ENCODE assay signal across 17 cellular contexts in genomic region chr9:123421801-123422455, GRCh38.
A peak's percentile ranks its signal among the peaks of the same experiment; 100 is the strongest.
DNase-seq lines count a peak whose midpoint lies in the region; ATAC-seq and TF ChIP-seq lines count a peak whose summit lies in the region.
"Had no signal": no experiment of that assay in that cellular context is flagged by ENCODE, and none has a peak within 500 bp of the region (broad histone marks: within the 10 kb centered on the region; RNA-seq: fewer than 3 reads in every experiment).

No MANE protein-coding gene starts in this region.

- TF ChIP-seq RAD21 in neural cell (conservative IDR thresholded peaks at IDR 0.05) = no peak

- H2AFZ ChIP-seq in neural cell (ENCODE audit: low read depth, low read length) = no peak overlapping the region

- H3K4me3 ChIP-seq in left ventricle myocardium inferior (no peak overlapping the region), neural cell (ENCODE audit: low read length) (peak overlapping the region; percentile 55), aorta (ENCODE audit: low read length in 2 of 2) (no peak overlapping the region)
- H3K4me3 ChIP-seq: K562, SJSA1 had no signal

- H3K4me3 Mint-ChIP-seq in brain = no peak overlapping the region
- H3K4me3 Mint-ChIP-seq: B cell; CD8-positive, alpha-beta T cell had no signal

- H3K27me3 Mint-ChIP-seq in brain = no peaks in the 10 kb centered on the region
- H3K27me3 Mint-ChIP-seq: B cell had no signal

- peak; percentile 43 for DNase-seq in cardiac septum (ENCODE audit: low spot score)
- DNase-seq in left ventricle myocardium inferior = no peak
- DNase-seq in aorta = peak; percentile 13 to 45
- DNase-seq in superior temporal gyrus (ENCODE audit: extremely low spot score) = no peak
- no peak for DNase-seq in HuH-7 (ENCODE audit: low spot score)
- no peak for DNase-seq in AG08396 (ENCODE audit: low spot score)
- DNase-seq: ACHN; CD8-positive, alpha-beta T cell; NCI-H146; NCI-H226; NCI-H526 treated with DMSO at 0.1 percent for 48 hours; RPMI8226 had no signal

- H3K4me1 Mint-ChIP-seq in brain = peaks cover 82% of the 10 kb centered on the region

- H3K27me3 ChIP-seq in left ventricle myocardium inferior (ENCODE audit: low read depth) (no peaks in the 10 kb centered on the region), neural cell (ENCODE audit: insufficient read depth, low read depth, low read length) (no peaks in the 10 kb centered on the region), aorta (ENCODE audit: control insufficient read depth in 1 of 2, insufficient read depth in 2 of 2, low read length in 1 of 2) (no peaks in the 10 kb centered on the region)
- H3K27me3 ChIP-seq: SJSA1 had no signal

- WGBS in aorta, 2 donors = 87 to 91% methylated on average over 8 of the region's 8 CpGs

- TF ChIP-seq CTCF in left ventricle myocardium inferior (IDR thresholded peaks at IDR 0.05; ENCODE audit: borderline replicate concordance) = no peak
- no peak for TF ChIP-seq CTCF in brain (conservative IDR thresholded peaks at IDR 0.05)
- no peak for TF ChIP-seq CTCF in neural cell (IDR thresholded peaks at IDR 0.05; ENCODE audit: poor library complexity, severe bottlenecking)

- no peak overlapping the region for H3K9ac ChIP-seq in neural cell (ENCODE audit: low read length)

- no peak overlapping the region for H3K27ac ChIP-seq in left ventricle myocardium inferior (replicated peaks)
- peak overlapping the region; percentile 23 for H3K27ac ChIP-seq in neural cell (ENCODE audit: low read length)
- no peak overlapping the region for H3K27ac ChIP-seq in aorta (ENCODE audit: low read depth in 1 of 2, low read length in 2 of 2)
- H3K27ac ChIP-seq: SJSA1 had no signal

- H3K27ac Mint-ChIP-seq in brain = peak overlapping the region in 3 of 5 experiments; percentile 29 to 92 (median 89)
- H3K27ac Mint-ChIP-seq: B cell; CD8-positive, alpha-beta T cell had no signal

- no peaks in the 10 kb centered on the region for H3F3A ChIP-seq in neural cell (ENCODE audit: insufficient read depth, low read length, poor library complexity, severe bottlenecking)

- H4K20me1 ChIP-seq in neural cell (ENCODE audit: insufficient read depth) = no peaks in the 10 kb centered on the region

- ATAC-seq in aorta (ENCODE audit: low FRiP score) = no peak
- ATAC-seq: CD8-positive, alpha-beta T cell; K562 had no signal

- no peaks in the 10 kb centered on the region for H3K4me1 ChIP-seq in left ventricle myocardium inferior
- no peaks in the 10 kb centered on the region for H3K4me1 ChIP-seq in aorta (ENCODE audit: control insufficient read depth in 1 of 2, insufficient read depth in 2 of 2, low read length in 2 of 2)
- H3K4me1 ChIP-seq: SJSA1 had no signal

- H3K9me3 Mint-ChIP-seq in brain = no peaks in the 10 kb centered on the region
- H3K9me3 Mint-ChIP-seq: CD8-positive, alpha-beta T cell had no signal

- no peaks in the 10 kb centered on the region for H3K79me2 ChIP-seq in neural cell (replicated peaks; ENCODE audit: insufficient read depth, low read length)

- peak overlapping the region; percentile 49 for H3K4me2 ChIP-seq in neural cell (ENCODE audit: low read length)

- H3K36me3 Mint-ChIP-seq in brain = peaks cover 7% of the 10 kb centered on the region

- intact Hi-C loops in cardiac septum (cut with DNase I) (no loop called here), left ventricle myocardium inferior (cut with micrococcal nuclease) (no loop called here), aorta (cut with DNase I) (no loop called here)

- H3K9me2 ChIP-seq in neural cell (ENCODE audit: insufficient read depth, low read length) = no peaks in the 10 kb centered on the region

- peaks cover 32% of the 10 kb centered on the region for H3K36me3 ChIP-seq in left ventricle myocardium inferior
- H3K36me3 ChIP-seq in neural cell (ENCODE audit: insufficient read depth, low read length) = no peaks in the 10 kb centered on the region
- H3K36me3 ChIP-seq in aorta (ENCODE audit: control insufficient read depth in 1 of 2, insufficient read depth in 2 of 2, low read length in 1 of 2) = peaks cover 0 to 5% of the 10 kb centered on the region in 2 donors
- H3K36me3 ChIP-seq: SJSA1 had no signal

- no peak for TF ChIP-seq EP300 in neural cell (conservative IDR thresholded peaks at IDR 0.05; ENCODE audit: poor library complexity, severe bottlenecking)

- H3K9me3 ChIP-seq in left ventricle myocardium inferior (replicated peaks) (no peaks in the 10 kb centered on the region), neural cell (ENCODE audit: low read length) (no peaks in the 10 kb centered on the region), aorta (ENCODE audit: control insufficient read depth, low read length) (no peaks in the 10 kb centered on the region)
- H3K9me3 ChIP-seq: SJSA1 had no signal

TF ChIP-seq in neural cell, 6 proteins besides CTCF, POLR2A, EP300 and RAD21:
- TF ChIP-seq SMC3 (conservative IDR thresholded peaks at IDR 0.05; ENCODE audit: poor library complexity) = no peak
- no peak for TF ChIP-seq MXI1 (conservative IDR thresholded peaks at IDR 0.05; ENCODE audit: poor library complexity, severe bottlenecking)
- TF ChIP-seq, protein P1, sequence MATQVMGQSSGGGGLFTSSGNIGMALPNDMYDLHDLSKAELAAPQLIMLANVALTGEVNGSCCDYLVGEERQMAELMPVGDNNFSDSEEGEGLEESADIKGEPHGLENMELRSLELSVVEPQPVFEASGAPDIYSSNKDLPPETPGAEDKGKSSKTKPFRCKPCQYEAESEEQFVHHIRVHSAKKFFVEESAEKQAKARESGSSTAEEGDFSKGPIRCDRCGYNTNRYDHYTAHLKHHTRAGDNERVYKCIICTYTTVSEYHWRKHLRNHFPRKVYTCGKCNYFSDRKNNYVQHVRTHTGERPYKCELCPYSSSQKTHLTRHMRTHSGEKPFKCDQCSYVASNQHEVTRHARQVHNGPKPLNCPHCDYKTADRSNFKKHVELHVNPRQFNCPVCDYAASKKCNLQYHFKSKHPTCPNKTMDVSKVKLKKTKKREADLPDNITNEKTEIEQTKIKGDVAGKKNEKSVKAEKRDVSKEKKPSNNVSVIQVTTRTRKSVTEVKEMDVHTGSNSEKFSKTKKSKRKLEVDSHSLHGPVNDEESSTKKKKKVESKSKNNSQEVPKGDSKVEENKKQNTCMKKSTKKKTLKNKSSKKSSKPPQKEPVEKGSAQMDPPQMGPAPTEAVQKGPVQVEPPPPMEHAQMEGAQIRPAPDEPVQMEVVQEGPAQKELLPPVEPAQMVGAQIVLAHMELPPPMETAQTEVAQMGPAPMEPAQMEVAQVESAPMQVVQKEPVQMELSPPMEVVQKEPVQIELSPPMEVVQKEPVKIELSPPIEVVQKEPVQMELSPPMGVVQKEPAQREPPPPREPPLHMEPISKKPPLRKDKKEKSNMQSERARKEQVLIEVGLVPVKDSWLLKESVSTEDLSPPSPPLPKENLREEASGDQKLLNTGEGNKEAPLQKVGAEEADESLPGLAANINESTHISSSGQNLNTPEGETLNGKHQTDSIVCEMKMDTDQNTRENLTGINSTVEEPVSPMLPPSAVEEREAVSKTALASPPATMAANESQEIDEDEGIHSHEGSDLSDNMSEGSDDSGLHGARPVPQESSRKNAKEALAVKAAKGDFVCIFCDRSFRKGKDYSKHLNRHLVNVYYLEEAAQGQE (IDR thresholded peaks at IDR 0.05; ENCODE audit: borderline replicate concordance) = no peak
- TF ChIP-seq POLR2AphosphoS5 (IDR thresholded peaks at IDR 0.05) = no peak
- no peak for TF ChIP-seq EZH2 (IDR thresholded peaks at IDR 0.05; ENCODE audit: borderline replicate concordance, insufficient read depth, low read length, poor library complexity, severe bottlenecking)
- TF ChIP-seq TAF1 (IDR thresholded peaks at IDR 0.05; ENCODE audit: low read depth) = no peak
TF ChIP-seq in neural cell: peak in this region for 0.

Comparison
In these comparisons a context has a peak if more than half of its experiments do, and no peak if none do; other contexts are left out.
1. DNase-seq: peak in cardiac septum (single experiment) and aorta (2 of 2); none in left ventricle myocardium inferior (single experiment), superior temporal gyrus (single experiment), HuH-7 (single experiment) and AG08396 (single experiment).